ENCODE assay signal across 18 cellular contexts in the genomic region with DNA sequence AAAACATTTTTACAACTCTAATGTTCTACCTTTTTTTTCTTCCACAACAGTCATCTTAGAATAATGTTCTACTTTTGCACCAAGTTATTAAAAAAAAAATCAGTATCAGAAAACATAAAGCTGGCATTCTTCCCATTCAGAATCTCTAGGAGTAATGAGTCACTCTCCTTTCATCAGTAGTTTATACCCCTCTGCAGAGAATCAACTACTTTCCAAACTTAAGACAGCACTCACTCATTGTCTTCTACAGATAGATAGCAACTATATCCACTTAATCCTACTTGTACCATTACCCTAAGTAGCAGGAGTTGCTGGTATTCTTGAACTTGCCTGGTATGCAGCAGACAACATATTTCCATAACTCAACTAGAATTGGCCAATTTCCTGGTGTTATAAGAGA. TPM values are rescaled to one million over a fixed set of nuclear protein-coding genes. Genes with fewer than 3 reads are reported as not detected.
DNase-seq lines count a peak whose midpoint lies in the region; ATAC-seq, FAIRE-seq and TF ChIP-seq lines count a peak whose summit lies in the region.
"Had no signal": no experiment of that assay in that cellular context is flagged by ENCODE, and none has a peak within 500 bp of the region (broad histone marks: within the 10 kb centered on the region; RNA-seq: fewer than 3 reads in every experiment).

No MANE protein-coding gene starts in this region.

- H3K79me2 ChIP-seq in PC-3 (ENCODE audit: low read length) (peaks cover 14% of the 10 kb centered on the region), mammary epithelial cell (ENCODE audit: insufficient read depth, low read length) (peaks cover 12% of the 10 kb centered on the region)

- POLR2A ChIA-PET in A549 (lab: Yijun Ruan, JAX): no interaction called here
- POLR2A ChIA-PET in PC-3 (lab: Charles Lee; ENCODE audit: unreplicated experiment): no interaction called here

- no peak for TF ChIP-seq RAD21 in A549 (conservative IDR thresholded peaks at IDR 0.05 in 1 of 2, IDR thresholded peaks at IDR 0.05 in 1 of 2)

- H3K4me3 ChIP-seq in A549 (no peak overlapping the region), PC-3 (ENCODE audit: low read length) (no peak overlapping the region), mammary epithelial cell (replicated peaks in 1 of 3; ENCODE audit: insufficient read depth in 1 of 3, low read depth in 2 of 3, low read length in 3 of 3) (no peak overlapping the region)
- H3K4me3 ChIP-seq: GM12878, PC-9 had no signal

- in situ Hi-C loops in mammary epithelial cell (cut with MboI; ENCODE audit: low sequenced_read_pairs in 2 of 2): no loop called here

- H3K9me3 ChIP-seq in A549 (no peaks in the 10 kb centered on the region), PC-3 (ENCODE audit: low read length) (no peaks in the 10 kb centered on the region), mammary epithelial cell (replicated peaks; ENCODE audit: insufficient read depth, low read length) (no peaks in the 10 kb centered on the region)
- H3K9me3 ChIP-seq: Caco-2 had no signal

- H3K4me1 ChIP-seq in A549 (peaks cover 16% of the 10 kb centered on the region), PC-3 (ENCODE audit: insufficient read depth, low read length) (0 out of 2 replicates have a peak, but pooled peaks cover 4% of the 10 kb centered on the region), mammary epithelial cell (ENCODE audit: insufficient read depth, low read length) (peaks cover 10% of the 10 kb centered on the region)

- H3F3A ChIP-seq in PC-3 (ENCODE audit: low read length, unreplicated experiment): no peaks in the 10 kb centered on the region

- no peak for FAIRE-seq in A549 (lab: Jason Lieb, UNC)
- FAIRE-seq: GM12878 had no signal

- H3K27ac ChIP-seq in A549 (no peak overlapping the region), PC-3 (ENCODE audit: low read length) (no peak overlapping the region), mammary epithelial cell (ENCODE audit: insufficient read depth, low read depth, low read length) (no peak overlapping the region)
- H3K27ac ChIP-seq: C4-2B, PC-9 had no signal

- 0 out of 2 replicates have a peak, but pooled peaks cover under 1% of the 10 kb centered on the region for H4K20me1 ChIP-seq in PC-3 (ENCODE audit: low read length)
- H4K20me1 ChIP-seq in mammary epithelial cell (ENCODE audit: insufficient read depth, low read length): no peaks in the 10 kb centered on the region

- CTCF ChIA-PET in A549 (lab: Yijun Ruan, JAX) (no interaction called here), PC-3 (lab: Charles Lee) (no interaction called here), mammary epithelial cell (lab: Charles Lee; ENCODE audit: low non-redundant PET) (no interaction called here)

- H3K4me2 ChIP-seq in A549 (peak overlapping the region; percentile 34; the same call in 1 of the 3 replicates), PC-3 (ENCODE audit: low read length) (no peak overlapping the region), mammary epithelial cell (ENCODE audit: insufficient read depth, low read depth, low read length) (no peak overlapping the region)
- H3K4me2 ChIP-seq: PC-9 had no signal

- intact Hi-C loops in PC-3 (cut with micrococcal nuclease): no loop called here
- intact Hi-C loops in mammary epithelial cell (cut with micrococcal nuclease): loop anchor here (5.0 kb wide), 1 partner anchor 161 kb away; the partner anchor contains the start of gene FHDC1

- TF ChIP-seq CTCF in A549 (IDR thresholded peaks at IDR 0.05) (no peak), PC-3 (conservative IDR thresholded peaks at IDR 0.05; ENCODE audit: low read depth, low read length) (no peak), mammary epithelial cell (conservative IDR thresholded peaks at IDR 0.05 in 1 of 2, IDR thresholded peaks at IDR 0.05 in 1 of 2; ENCODE audit: extremely low read depth in 1 of 2, insufficient read depth in 1 of 2, low read depth in 1 of 2, low read length in 2 of 2) (no peak)

- no peaks in the 10 kb centered on the region for H3K9me2 ChIP-seq in PC-3 (replicated peaks; ENCODE audit: low read length)

- H3K36me3 ChIP-seq in PC-3 (ENCODE audit: low read depth, low read length) (no peaks in the 10 kb centered on the region), mammary epithelial cell (ENCODE audit: insufficient read depth, low read length) (no peaks in the 10 kb centered on the region)

- no peak for DNase-seq in A549 (ENCODE audit: low read depth in 1 of 2, low spot score in 1 of 2)
- DNase-seq in PC-3: peak; percentile 16
- DNase-seq in mammary epithelial cell: peak; percentile 17
- DNase-seq in iris pigment epithelial cell (ENCODE audit: low read depth): peak; percentile 51
- no peak for DNase-seq in NCI-H1436 treated with DMSO at 0.1 percent for 48 hours (lab: John Stamatoyannopoulos, UW)
- no peak for DNase-seq in putamen (ENCODE audit: low spot score)
- no peak for DNase-seq in activated CD4-positive, alpha-beta T cell treated with anti-CD3 and anti-CD28 coated beads for 4 hours
- DNase-seq: Caco-2, DMS53, KBM-7, NCI-H1092, NCI-H1694, NCI-H748 treated with DMSO at 0.1 percent for 48 hours, PC-9 had no signal

- H3K9ac ChIP-seq in PC-3 (ENCODE audit: low read length) (no peak overlapping the region), mammary epithelial cell (ENCODE audit: insufficient read depth, low read length) (no peak overlapping the region)

- TF ChIP-seq EP300 in A549 (IDR thresholded peaks at IDR 0.05): no peak

- ATAC-seq in A549: no peak
- ATAC-seq in PC-3: no peak
- no peak for ATAC-seq in HG03571 (IDR thresholded peaks at IDR 0.05; ENCODE audit: unreplicated experiment)
- ATAC-seq: GM12878, Right ventricle myocardium inferior had no signal

- H3K27me3 ChIP-seq in PC-3 (ENCODE audit: low read length) (no peaks in the 10 kb centered on the region), mammary epithelial cell (ENCODE audit: insufficient read depth, low read length) (no peaks in the 10 kb centered on the region)

- dilution Hi-C loops in mammary epithelial cell (cut with HindIII; ENCODE audit: low sequenced_read_pairs): no loop called here

- H2AFZ ChIP-seq in PC-3 (ENCODE audit: low read length) (no peak overlapping the region), mammary epithelial cell (ENCODE audit: low read depth, low read length) (no peak overlapping the region)
- H2AFZ ChIP-seq: PC-9 had no signal

- BruUV-seq in PC-3 (replicated peaks; lab: Mats Ljungman, UMichigan): no TSS peak
- no TSS peak for BruUV-seq in mammary epithelial cell (replicated peaks; lab: Mats Ljungman, UMichigan)

- TF ChIP-seq POLR2A in A549 (IDR thresholded peaks at IDR 0.05; ENCODE audit: low read length): no peak

TF ChIP-seq in A549, 52 proteins besides CTCF, POLR2A, EP300 and RAD21 (continues in another document):
- TF ChIP-seq TP53 (CRISPR knock-in tag; IDR thresholded peaks at IDR 0.05) (no peak), HOXB13 (CRISPR knock-in tag; IDR thresholded peaks at IDR 0.05; ENCODE audit: low read depth) (no peak), SMC3 (IDR thresholded peaks at IDR 0.05) (no peak), ELK1 (IDR thresholded peaks at IDR 0.05; ENCODE audit: low read depth, low read length) (no peak), PHF8 (IDR thresholded peaks at IDR 0.05; ENCODE audit: borderline replicate concordance, low read depth) (no peak), FOSL2 (IDR thresholded peaks at IDR 0.05) (no peak), FOSL2 (CRISPR knock-in tag; IDR thresholded peaks at IDR 0.05) (no peak), FOSB (CRISPR knock-in tag; IDR thresholded peaks at IDR 0.05) (no peak), KDM1A (IDR thresholded peaks at IDR 0.05; ENCODE audit: low read depth) (no peak), SREBF2 (IDR thresholded peaks at IDR 0.05) (no peak), HDAC2 (IDR thresholded peaks at IDR 0.05) (no peak), POLR2AphosphoS2 (conservative IDR thresholded peaks at IDR 0.05; ENCODE audit: low read length) (no peak), BHLHE40 (IDR thresholded peaks at IDR 0.05; ENCODE audit: low read depth, low read length) (no peak), FOXS1 (CRISPR knock-in tag; IDR thresholded peaks at IDR 0.05) (no peak)
- TF ChIP-seq, protein P1, sequence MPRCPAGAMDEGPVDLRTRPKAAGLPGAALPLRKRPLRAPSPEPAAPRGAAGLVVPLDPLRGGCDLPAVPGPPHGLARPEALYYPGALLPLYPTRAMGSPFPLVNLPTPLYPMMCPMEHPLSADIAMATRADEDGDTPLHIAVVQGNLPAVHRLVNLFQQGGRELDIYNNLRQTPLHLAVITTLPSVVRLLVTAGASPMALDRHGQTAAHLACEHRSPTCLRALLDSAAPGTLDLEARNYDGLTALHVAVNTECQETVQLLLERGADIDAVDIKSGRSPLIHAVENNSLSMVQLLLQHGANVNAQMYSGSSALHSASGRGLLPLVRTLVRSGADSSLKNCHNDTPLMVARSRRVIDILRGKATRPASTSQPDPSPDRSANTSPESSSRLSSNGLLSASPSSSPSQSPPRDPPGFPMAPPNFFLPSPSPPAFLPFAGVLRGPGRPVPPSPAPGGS (IDR thresholded peaks at IDR 0.05): no peak

RNA-seq across cellular contexts. Expression of gene TIGD4, which starts 3.2 kb away (rescaled TPM):
- polyA plus RNA-seq in A549 (2011; rRNA removed) (0.44 and 0.45 TPM in 2 replicates), A549 (2017; fragmentation: RNase III; extraction: RNeasy Plus Mini Kit Qiagen cat#74134 plus additional on column Dnase treatment) (0.30 to 0.38 TPM (median 0.33 TPM) in 3 replicates), mammary epithelial cell (0.17 TPM)
- polyA plus RNA-seq in A549 (2012; cell fraction: cytosol; rRNA removed): 0.09 and 0.12 TPM in 2 replicates
- 0.05 and 0.09 TPM in 2 replicates for polyA plus RNA-seq in A549 (2012; cell fraction: nucleus; rRNA removed)
- polyA minus RNA-seq in A549 (2011; rRNA and poly(A)+ RNA removed): 0.19 and 0.37 TPM in 2 replicates
- total RNA-seq in PC-3 (2014; rRNA removed) (0.07 TPM in 1 of 2 replicates, not detected in the other), mammary epithelial cell (under 1 TPM; 0.50 to 0.71 TPM)
- not detected for polyA minus RNA-seq in mammary epithelial cell
- total RNA-seq: Right ventricle myocardium inferior had no signal

RNA-seq across cellular contexts. Expression of gene ARFIP1, which starts 3.4 kb away (rescaled TPM):
- 27.6 and 39.2 TPM in 2 replicates for polyA plus RNA-seq in A549 (2011; rRNA removed)
- 5.8 and 6.4 TPM in 2 replicates for polyA plus RNA-seq in A549 (2012; cell fraction: cytosol; rRNA removed)
- polyA plus RNA-seq in A549 (2012; cell fraction: nucleus; rRNA removed): 3.3 and 5.1 TPM in 2 replicates
- polyA plus RNA-seq in A549 (2017; fragmentation: RNase III; extraction: RNeasy Plus Mini Kit Qiagen cat#74134 plus additional on column Dnase treatment): 17.0 to 17.5 TPM (median 17.1 TPM) in 3 replicates
- 8.6 and 9.4 TPM in 2 replicates for polyA minus RNA-seq in A549 (2011; rRNA and poly(A)+ RNA removed)
- total RNA-seq in PC-3 (2014; rRNA removed): 23.5 and 28.1 TPM in 2 replicates
- 10 to 100 TPM; 34.8 to 42.8 TPM for total RNA-seq in mammary epithelial cell
- polyA plus RNA-seq in mammary epithelial cell: 14.7 TPM
- polyA minus RNA-seq in mammary epithelial cell: 19.6 TPM

Comparison
In these comparisons a context has a peak if more than half of its experiments do, and no peak if none do; other contexts are left out.
1. DNase-seq: peak in PC-3 (single experiment), mammary epithelial cell (single experiment) and iris pigment epithelial cell (single experiment); none in A549 (0 of 2), NCI-H1436 treated with DMSO at 0.1 percent for 48 hours (single experiment), putamen (single experiment) and activated CD4-positive, alpha-beta T cell treated with anti-CD3 and anti-CD28 coated beads for 4 hours (0 of 2).